Comparison of ENCODE assay signal across 1 cellular context in genomic region chr11:47412152-47412746, GRCh38.
TF ChIP-seq lines count a peak whose summit lies in the region.

No MANE protein-coding gene starts in this region.

TF ChIP-seq in WTC11, 78 proteins besides CTCF, POLR2A, EP300 and RAD21 (continued from another document):
- TF ChIP-seq RORB (CRISPR knock-in tag; IDR thresholded peaks at IDR 0.05) (no peak), MYBL2 (CRISPR knock-in tag; IDR thresholded peaks at IDR 0.05) (no peak), NFATC4 (CRISPR knock-in tag; IDR thresholded peaks at IDR 0.05) (no peak), NR3C1 (CRISPR knock-in tag; conservative IDR thresholded peaks at IDR 0.05; ENCODE audit: low read depth) (no peak), ATF2 (CRISPR knock-in tag; IDR thresholded peaks at IDR 0.05; ENCODE audit: borderline replicate concordance, low read depth) (no peak)
